Comparison of ENCODE assay signal across 17 cellular contexts in the genomic region with DNA sequence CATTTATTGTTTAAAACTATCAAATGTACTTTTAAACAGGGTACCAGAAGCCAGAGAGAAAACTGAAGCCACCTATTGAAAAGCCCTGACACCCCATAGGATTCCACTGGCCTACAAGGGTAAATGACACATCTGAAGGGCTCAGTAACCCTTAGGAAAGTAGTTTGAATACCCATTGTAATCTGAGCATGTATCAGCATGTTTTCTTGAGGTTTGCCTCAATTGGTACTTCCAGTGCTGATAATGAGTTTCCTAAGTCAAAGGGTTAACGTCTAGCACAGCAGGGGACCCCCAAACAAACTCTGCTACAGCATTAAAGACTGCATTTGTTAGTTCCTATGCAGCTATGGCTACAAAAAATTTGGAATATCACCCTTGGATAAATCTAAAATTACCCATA.
DNase-seq lines count a peak whose midpoint lies in the region; ATAC-seq and TF ChIP-seq lines count a peak whose summit lies in the region.
"Had no signal": no experiment of that assay in that cellular context is flagged by ENCODE, and none has a peak within 500 bp of the region (broad histone marks: within the 10 kb centered on the region; RNA-seq: fewer than 3 reads in every experiment).

No MANE protein-coding gene starts in this region.

- H3K27me3 ChIP-seq in Peyer's patch = no peaks in the 10 kb centered on the region

- peaks cover 37% of the 10 kb centered on the region for H3K4me1 Mint-ChIP-seq in WTC11

- H3K27me3 Mint-ChIP-seq in WTC11 (ENCODE audit: low read depth) = no peaks in the 10 kb centered on the region
- H3K27me3 Mint-ChIP-seq: CD4-positive, alpha-beta T cell had no signal

- H3K9me3 Mint-ChIP-seq in WTC11 = no peaks in the 10 kb centered on the region
- H3K9me3 Mint-ChIP-seq: HFFc6 had no signal

- CTCF ChIA-PET in HEK293 (lab: Yijun Ruan, JAX) (no interaction called here), WTC11 (lab: Charles Lee) (interaction anchor here (2.0 kb wide), 1 partner anchor 14 kb away, joined by 15 read pairs; no protein-coding TSS in a partner anchor)

- H3K36me3 ChIP-seq in HEK293 (ENCODE audit: control insufficient read depth in 2 of 2, insufficient read depth in 1 of 2, low read length in 2 of 2) (no peaks in the 10 kb centered on the region), Peyer's patch (no peaks in the 10 kb centered on the region)

- H3K27ac ChIP-seq in HEK293 (ENCODE audit: extremely low read depth, low read depth, low read length) (no peak overlapping the region), Peyer's patch (no peak overlapping the region)
- H3K27ac ChIP-seq: C4-2B had no signal

- H3K4me1 ChIP-seq in HEK293 (ENCODE audit: control insufficient read depth, insufficient read depth, low read length) (no peaks in the 10 kb centered on the region), Peyer's patch (no peaks in the 10 kb centered on the region)

- H3K4me3 Mint-ChIP-seq in WTC11 = no peak overlapping the region
- H3K4me3 Mint-ChIP-seq: CD4-positive, alpha-beta T cell; HFFc6 had no signal

- TF ChIP-seq CTCF in HEK293 (tag by site-specific recombination; IDR thresholded peaks at IDR 0.05) = no peak
- no peak for TF ChIP-seq CTCF in WTC11 (IDR thresholded peaks at IDR 0.05)
- TF ChIP-seq CTCF in Peyer's patch (IDR thresholded peaks at IDR 0.05) = no peak

- H3K36me3 Mint-ChIP-seq in WTC11 = no peaks in the 10 kb centered on the region

- DNase-seq in WTC11 (ENCODE audit: low spot score) (no peak), iPS-NIHi7 (ENCODE audit: extremely low spot score) (peak; percentile 24), Peyer's patch (no peak)
- DNase-seq: AML-193; Caco-2; CD4-positive, alpha-beta T cell; DMS153; DMS79; GDM1; HCEC 1CT; HFFc6; IMR-90 had no signal

- no peak overlapping the region for H3K4me3 ChIP-seq in HEK293 (ENCODE audit: low read depth, low read length)
- H3K4me3 ChIP-seq in Peyer's patch = no peak overlapping the region
- H3K4me3 ChIP-seq: K562 had no signal

- H3K9me3 ChIP-seq in HEK293 (ENCODE audit: control insufficient read depth, insufficient read depth, low read depth, low read length) (no peaks in the 10 kb centered on the region), Peyer's patch (no peaks in the 10 kb centered on the region)
- H3K9me3 ChIP-seq: Caco-2 had no signal

- H3K27ac Mint-ChIP-seq in WTC11 = no peak overlapping the region
- H3K27ac Mint-ChIP-seq: CD4-positive, alpha-beta T cell; HFFc6 had no signal

- TF ChIP-seq POLR2A in Peyer's patch (IDR thresholded peaks at IDR 0.05) = no peak

- POLR2A ChIA-PET in HEK293 (lab: Yijun Ruan, JAX) (no interaction called here), WTC11 (lab: Charles Lee) (no interaction called here)

- peak; percentile 79 for ATAC-seq in WTC11
- ATAC-seq in GM21447 (IDR thresholded peaks at IDR 0.05; ENCODE audit: unreplicated experiment) = no peak
- no peak for ATAC-seq in GM21717 (IDR thresholded peaks at IDR 0.05; ENCODE audit: unreplicated experiment)
- ATAC-seq: K562 had no signal

TF ChIP-seq in HEK293, 187 proteins besides CTCF, POLR2A, EP300 and RAD21:
- no peak for TF ChIP-seq WT1 (tag by site-specific recombination; IDR thresholded peaks at IDR 0.05)
- TF ChIP-seq ZSCAN16 (tag by site-specific recombination; IDR thresholded peaks at IDR 0.05) = 0 out of 2 replicates have a peak, but pooled peaks have one; percentile 14

TF ChIP-seq in WTC11, 78 proteins besides CTCF, POLR2A, EP300 and RAD21:
- TF ChIP-seq CREB1 (CRISPR knock-in tag; IDR thresholded peaks at IDR 0.05) (no peak), SP1 (CRISPR knock-in tag; conservative IDR thresholded peaks at IDR 0.05) (no peak), ZBTB21 (CRISPR knock-in tag; IDR thresholded peaks at IDR 0.05; ENCODE audit: borderline replicate concordance) (no peak), HMGA2 (CRISPR knock-in tag; IDR thresholded peaks at IDR 0.05) (no peak), ZNF138 (CRISPR knock-in tag; conservative IDR thresholded peaks at IDR 0.05) (no peak), FOXK1 (CRISPR knock-in tag; IDR thresholded peaks at IDR 0.05) (no peak), PRRX2 (CRISPR knock-in tag; IDR thresholded peaks at IDR 0.05) (no peak)
- TF ChIP-seq, protein P1, sequence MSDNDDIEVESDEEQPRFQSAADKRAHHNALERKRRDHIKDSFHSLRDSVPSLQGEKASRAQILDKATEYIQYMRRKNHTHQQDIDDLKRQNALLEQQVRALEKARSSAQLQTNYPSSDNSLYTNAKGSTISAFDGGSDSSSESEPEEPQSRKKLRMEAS (CRISPR knock-in tag; IDR thresholded peaks at IDR 0.05) = no peak
- TF ChIP-seq, protein P2, sequence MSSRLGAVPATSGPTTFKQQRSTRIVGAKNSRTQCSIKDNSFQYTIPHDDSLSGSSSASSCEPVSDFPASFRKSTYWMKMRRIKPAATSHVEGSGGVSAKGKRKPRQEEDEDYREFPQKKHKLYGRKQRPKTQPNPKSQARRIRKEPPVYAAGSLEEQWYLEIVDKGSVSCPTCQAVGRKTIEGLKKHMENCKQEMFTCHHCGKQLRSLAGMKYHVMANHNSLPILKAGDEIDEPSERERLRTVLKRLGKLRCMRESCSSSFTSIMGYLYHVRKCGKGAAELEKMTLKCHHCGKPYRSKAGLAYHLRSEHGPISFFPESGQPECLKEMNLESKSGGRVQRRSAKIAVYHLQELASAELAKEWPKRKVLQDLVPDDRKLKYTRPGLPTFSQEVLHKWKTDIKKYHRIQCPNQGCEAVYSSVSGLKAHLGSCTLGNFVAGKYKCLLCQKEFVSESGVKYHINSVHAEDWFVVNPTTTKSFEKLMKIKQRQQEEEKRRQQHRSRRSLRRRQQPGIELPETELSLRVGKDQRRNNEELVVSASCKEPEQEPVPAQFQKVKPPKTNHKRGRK (CRISPR knock-in tag; IDR thresholded peaks at IDR 0.05; ENCODE audit: borderline replicate concordance) = no peak
- TF ChIP-seq, protein P3, sequence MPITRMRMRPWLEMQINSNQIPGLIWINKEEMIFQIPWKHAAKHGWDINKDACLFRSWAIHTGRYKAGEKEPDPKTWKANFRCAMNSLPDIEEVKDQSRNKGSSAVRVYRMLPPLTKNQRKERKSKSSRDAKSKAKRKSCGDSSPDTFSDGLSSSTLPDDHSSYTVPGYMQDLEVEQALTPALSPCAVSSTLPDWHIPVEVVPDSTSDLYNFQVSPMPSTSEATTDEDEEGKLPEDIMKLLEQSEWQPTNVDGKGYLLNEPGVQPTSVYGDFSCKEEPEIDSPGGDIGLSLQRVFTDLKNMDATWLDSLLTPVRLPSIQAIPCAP (CRISPR knock-in tag; IDR thresholded peaks at IDR 0.05) = no peak
- TF ChIP-seq, protein P4, sequence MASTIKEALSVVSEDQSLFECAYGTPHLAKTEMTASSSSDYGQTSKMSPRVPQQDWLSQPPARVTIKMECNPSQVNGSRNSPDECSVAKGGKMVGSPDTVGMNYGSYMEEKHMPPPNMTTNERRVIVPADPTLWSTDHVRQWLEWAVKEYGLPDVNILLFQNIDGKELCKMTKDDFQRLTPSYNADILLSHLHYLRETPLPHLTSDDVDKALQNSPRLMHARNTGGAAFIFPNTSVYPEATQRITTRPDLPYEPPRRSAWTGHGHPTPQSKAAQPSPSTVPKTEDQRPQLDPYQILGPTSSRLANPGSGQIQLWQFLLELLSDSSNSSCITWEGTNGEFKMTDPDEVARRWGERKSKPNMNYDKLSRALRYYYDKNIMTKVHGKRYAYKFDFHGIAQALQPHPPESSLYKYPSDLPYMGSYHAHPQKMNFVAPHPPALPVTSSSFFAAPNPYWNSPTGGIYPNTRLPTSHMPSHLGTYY (CRISPR knock-in tag; IDR thresholded peaks at IDR 0.05) = no peak
